In genomic region chr16:14015461-14015860, GRCh38 we compare ENCODE assay signal across 14 cellular contexts. TPM values are rescaled to one million over a fixed set of nuclear protein-coding genes. Genes with fewer than 3 reads are reported as not detected.
DNase-seq lines count a peak whose midpoint lies in the region; ATAC-seq and TF ChIP-seq lines count a peak whose summit lies in the region.
"Had no signal": no experiment of that assay in that cellular context is flagged by ENCODE, and none has a peak within 500 bp of the region (broad histone marks: within the 10 kb centered on the region; RNA-seq: fewer than 3 reads in every experiment).

No MANE protein-coding gene starts in this region.

- no peak for DNase-seq in Panc1 (ENCODE audit: low read depth, low spot score)
- peak; percentile 49 for DNase-seq in coronary artery (ENCODE audit: low spot score)
- no peak for DNase-seq in mesenchymal stem cell
- DNase-seq in suprapubic skin (ENCODE audit: low spot score in 2 of 2) = no peak
- DNase-seq in GM13977 (ENCODE audit: low spot score) = no peak
- no peak for DNase-seq in NCI-H187 (lab: John Stamatoyannopoulos, UW)
- DNase-seq in SJCRH30 = no peak
- DNase-seq: C1 segment of cervical spinal cord; DND-41; effector memory CD4-positive, alpha-beta T cell; NCI-H1417 treated with DMSO at 0.1 percent for 48 hours; occipital lobe; stimulated activated CD4-positive, alpha-beta T cell treated with anti-CD3 and anti-CD28 coated beads, Interleukin-2, amount 100 ng/mL, for 24 hours had no signal

- H2BK12ac ChIP-seq in mesenchymal stem cell (ENCODE audit: low read length in 2 of 2) = peak overlapping the region in 1 of 2 experiments; percentile 31

- H3K36me3 ChIP-seq in Panc1 (ENCODE audit: control insufficient read depth, insufficient read depth, low read length) = no peaks in the 10 kb centered on the region
- H3K36me3 ChIP-seq in mesenchymal stem cell (ENCODE audit: control insufficient read depth in 1 of 2, insufficient read depth in 2 of 2, low read depth in 1 of 2, low read length in 2 of 2) = no peaks in the 10 kb centered on the region
- no peaks in the 10 kb centered on the region for H3K36me3 ChIP-seq in suprapubic skin
- no peaks in the 10 kb centered on the region for H3K36me3 ChIP-seq in SJCRH30

- no peak overlapping the region for H3K14ac ChIP-seq in mesenchymal stem cell (ENCODE audit: low read length in 2 of 2)

- H3K27me3 ChIP-seq in Panc1 (ENCODE audit: control insufficient read depth, insufficient read depth, low read length) (no peaks in the 10 kb centered on the region), mesenchymal stem cell (ENCODE audit: control insufficient read depth in 1 of 2, insufficient read depth in 1 of 2, low read length in 2 of 2) (no peaks in the 10 kb centered on the region), suprapubic skin (no peaks in the 10 kb centered on the region), SJCRH30 (no peaks in the 10 kb centered on the region)

- H3K4me3 ChIP-seq in Panc1 (ENCODE audit: low read depth in 2 of 2, low read length in 2 of 2) = no peak overlapping the region
- H3K4me3 ChIP-seq in coronary artery = peak overlapping the region; percentile 40
- peak overlapping the region in 1 of 2 experiments; percentile 37 for H3K4me3 ChIP-seq in mesenchymal stem cell (ENCODE audit: insufficient read depth in 1 of 2, low read depth in 1 of 2, low read length in 2 of 2)
- peak overlapping the region; percentile 23 for H3K4me3 ChIP-seq in suprapubic skin
- H3K4me3 ChIP-seq in SJCRH30 = no peak overlapping the region

- H2AFZ ChIP-seq in mesenchymal stem cell (ENCODE audit: low read depth, low read length) = no peak overlapping the region

- H2BK5ac ChIP-seq in mesenchymal stem cell (ENCODE audit: low read depth, low read length, poor library complexity, severe bottlenecking) = no peak overlapping the region

- peak overlapping the region; percentile 4 for H3K9ac ChIP-seq in mesenchymal stem cell (ENCODE audit: low read length)

- in situ Hi-C loops in Panc1 (cut with HindIII; ENCODE audit: low pct_unique_long_range_greater_than_20kb, low sequenced_read_pairs) (no loop called here), GM13977 (cut with MboI; ENCODE audit: low pct_unique_long_range_greater_than_20kb, low sequenced_read_pairs, unreplicated experiment) (no loop called here)

- H4K91ac ChIP-seq in mesenchymal stem cell (ENCODE audit: low read length) = no peak overlapping the region

- ATAC-seq in Panc1 = peak; percentile 6; the same call in 1 of the 2 replicates
- ATAC-seq in HG02678 (IDR thresholded peaks at IDR 0.05; ENCODE audit: unreplicated experiment) = no peak

- H2AK5ac ChIP-seq in mesenchymal stem cell (ENCODE audit: low read length, severe bottlenecking) = peak overlapping the region; percentile 79

- 93% methylated on average over 11 of the region's 11 CpGs for WGBS in mesenchymal stem cell
- 72% methylated on average over 11 of the region's 11 CpGs for WGBS in suprapubic skin

- peak overlapping the region; percentile 49 to 74 for H3K18ac ChIP-seq in mesenchymal stem cell (ENCODE audit: low read depth in 1 of 2, low read length in 2 of 2)

- H3K9me3 ChIP-seq in Panc1 (ENCODE audit: control insufficient read depth, insufficient read depth, low read depth, low read length) (no peaks in the 10 kb centered on the region), mesenchymal stem cell (ENCODE audit: control insufficient read depth, low read length) (no peaks in the 10 kb centered on the region), suprapubic skin (no peaks in the 10 kb centered on the region), SJCRH30 (replicated peaks) (no peaks in the 10 kb centered on the region)

- H3K4me2 ChIP-seq in mesenchymal stem cell (ENCODE audit: low read length, poor library complexity, severe bottlenecking) = no peak overlapping the region

- H3K4ac ChIP-seq in mesenchymal stem cell (ENCODE audit: low read depth in 1 of 2, low read length in 2 of 2) = peak overlapping the region; percentile 7 to 60

- CTCF ChIA-PET in Panc1 (lab: Charles Lee) = no interaction called here

- H2BK15ac ChIP-seq in mesenchymal stem cell (ENCODE audit: low read depth, poor library complexity, severe bottlenecking) = no peak overlapping the region

- H3K27ac ChIP-seq in Panc1 (ENCODE audit: low read length) = peak overlapping the region; percentile 62
- peak overlapping the region; percentile 51 to 75 for H3K27ac ChIP-seq in coronary artery
- peak overlapping the region; percentile 12 for H3K27ac ChIP-seq in mesenchymal stem cell (ENCODE audit: low read length, poor library complexity, severe bottlenecking)
- H3K27ac ChIP-seq in suprapubic skin = peak overlapping the region; percentile 89
- no peak overlapping the region for H3K27ac ChIP-seq in SJCRH30

- no peak overlapping the region for H3K23ac ChIP-seq in mesenchymal stem cell (ENCODE audit: low read length in 2 of 2)

- intact Hi-C loops in Panc1 (cut with micrococcal nuclease; ENCODE audit: unreplicated experiment) = loop anchor here (5.0 kb wide), 1 partner anchor 58 kb away; no protein-coding TSS in a partner anchor

- no peak overlapping the region for H4K8ac ChIP-seq in mesenchymal stem cell (ENCODE audit: low read length)

- TF ChIP-seq CTCF in Panc1 (IDR thresholded peaks at IDR 0.05) (no peak), coronary artery (IDR thresholded peaks at IDR 0.05) (no peak), suprapubic skin (IDR thresholded peaks at IDR 0.05) (no peak), GM13977 (IDR thresholded peaks at IDR 0.05; ENCODE audit: extremely low read depth, insufficient read depth, missing control alignments) (no peak)

- no TSS peak for BruUV-seq in Panc1 (replicated peaks; lab: Mats Ljungman, UMichigan)

- H3K4me1 ChIP-seq in Panc1 (ENCODE audit: control insufficient read depth, insufficient read depth, low read length) (peaks cover 27% of the 10 kb centered on the region), mesenchymal stem cell (ENCODE audit: control insufficient read depth, insufficient read depth, low read depth, low read length) (peaks cover 28% of the 10 kb centered on the region), suprapubic skin (peaks cover 46% of the 10 kb centered on the region), SJCRH30 (peaks cover 23% of the 10 kb centered on the region)

- H2BK120ac ChIP-seq in mesenchymal stem cell (ENCODE audit: low read depth, low read length) = peak overlapping the region; percentile 68

- POLR2A ChIA-PET in Panc1 (lab: Charles Lee) = no interaction called here

- TF ChIP-seq POLR2A in suprapubic skin (IDR thresholded peaks at IDR 0.05) = no peak

- H3K79me1 ChIP-seq in mesenchymal stem cell (replicated peaks; ENCODE audit: low read length, poor library complexity, severe bottlenecking) = no peaks in the 10 kb centered on the region

- no peak for TF ChIP-seq EP300 in suprapubic skin (IDR thresholded peaks at IDR 0.05)

RNA-seq across cellular contexts. Expression of gene MRTFB, which starts 55.7 kb away (rescaled TPM):
- 90.5 TPM for total RNA-seq in Panc1 (2021; ENCODE audit: unreplicated experiment)
- polyA plus RNA-seq in Panc1 (2012; ENCODE audit: insufficient read length) = 23.1 TPM
- 14.5 TPM for polyA plus RNA-seq in mesenchymal stem cell (2013, experiment 1 of 2)
- polyA plus RNA-seq in mesenchymal stem cell (2013, experiment 2 of 2) = 12.9 TPM
- total RNA-seq in suprapubic skin = 100 to 1,000 TPM in 1 of 4 donors, 10 to 100 TPM in 3; 43.6 to 197 (median 65.5) TPM
- 10.3 and 16.1 TPM in 2 replicates for total RNA-seq in SJCRH30 (2014; rRNA removed; shearing (Covaris generic))

Comparison
In these comparisons a context has a peak if more than half of its experiments do, and no peak if none do; other contexts are left out.
1. H3K4me3 ChIP-seq: peak in coronary artery (single experiment) and suprapubic skin (single experiment); none in Panc1 (0 of 2) and SJCRH30 (single experiment).